ENCODE assay signal across 24 cellular contexts in the genomic region with DNA sequence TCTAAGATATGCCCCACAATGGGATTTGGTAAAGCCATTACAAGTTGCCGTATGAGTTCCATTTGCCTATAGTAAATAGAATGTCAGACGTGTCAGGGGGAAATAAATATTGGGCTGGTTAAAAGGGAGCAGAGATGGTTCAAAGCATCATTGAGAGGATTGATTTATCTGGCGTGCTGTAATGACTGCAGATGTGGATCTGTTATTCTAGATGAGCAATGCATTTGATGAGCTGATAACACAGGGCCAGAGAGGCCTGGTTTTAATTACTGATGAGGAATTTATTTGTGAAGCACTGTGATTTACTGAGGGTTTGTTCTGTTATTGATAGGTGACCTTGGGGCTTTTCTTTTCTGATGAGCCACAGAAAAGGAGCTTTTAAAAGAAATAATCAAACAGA.
"Had no signal": no experiment of that assay in that cellular context is flagged by ENCODE, and none has a peak within 500 bp of the region (broad histone marks: within the 10 kb centered on the region; RNA-seq: fewer than 3 reads in every experiment).

No MANE protein-coding gene starts in this region.

- ATAC-seq: natural killer cell; psoas muscle; right cardiac atrium; right lobe of liver; stimulated activated effector memory CD8-positive, alpha-beta T cell treated with anti-CD3 and anti-CD28 coated beads, Interleukin-12 subunit alpha, Interleukin-12 subunit beta, amount 100 ng/mL, for 72 hours; stimulated activated naive B cell treated with anti-CD40 and anti-IgM and Interleukin-4, amounts not matched to agents 10 μg/mL and 1 μg/mL and 100 μg/mL, for 72 hours had no signal

- H3K9me3 Mint-ChIP-seq: nephron; neural progenitor cell; stimulated activated effector memory CD8-positive, alpha-beta T cell treated with anti-CD3 and anti-CD28 coated beads, Interleukin-12 subunit alpha, Interleukin-12 subunit beta, amount 100 ng/mL, for 72 hours; stimulated activated naive B cell treated with anti-CD40 and anti-IgM and Interleukin-4, amounts not matched to agents 10 μg/mL and 1 μg/mL and 100 μg/mL, for 72 hours; stimulated activated naive CD8-positive, alpha-beta T cell treated with anti-CD3 and anti-CD28 coated beads, Interleukin-15, Interleukin-2, amounts not matched to agents 100 ng/mL and 50 ng/mL, for 24 hours had no signal

- H3K4me1 Mint-ChIP-seq: natural killer cell; nephron; neural progenitor cell; stimulated activated effector memory CD8-positive, alpha-beta T cell treated with anti-CD3 and anti-CD28 coated beads, Interleukin-12 subunit alpha, Interleukin-12 subunit beta, amount 100 ng/mL, for 72 hours; stimulated activated naive B cell treated with anti-CD40 and anti-IgM and Interleukin-4, amounts not matched to agents 10 μg/mL and 1 μg/mL and 100 μg/mL, for 72 hours had no signal

- H3K27ac Mint-ChIP-seq: natural killer cell; nephron; neural progenitor cell; progenitor cell of endocrine pancreas; stimulated activated effector memory CD8-positive, alpha-beta T cell treated with anti-CD3 and anti-CD28 coated beads, Interleukin-12 subunit alpha, Interleukin-12 subunit beta, amount 100 ng/mL, for 72 hours; stimulated activated naive B cell treated with anti-CD40 and anti-IgM and Interleukin-4, amounts not matched to agents 10 μg/mL and 1 μg/mL and 100 μg/mL, for 72 hours; stimulated activated naive CD8-positive, alpha-beta T cell treated with anti-CD3 and anti-CD28 coated beads, Interleukin-15, Interleukin-2, amounts not matched to agents 100 ng/mL and 50 ng/mL, for 24 hours had no signal

- H3K36me3 Mint-ChIP-seq: natural killer cell; neural progenitor cell; stimulated activated effector memory CD8-positive, alpha-beta T cell treated with anti-CD3 and anti-CD28 coated beads, Interleukin-12 subunit alpha, Interleukin-12 subunit beta, amount 100 ng/mL, for 72 hours; stimulated activated naive B cell treated with anti-CD40 and anti-IgM and Interleukin-4, amounts not matched to agents 10 μg/mL and 1 μg/mL and 100 μg/mL, for 72 hours had no signal

- H3K27me3 Mint-ChIP-seq: progenitor cell of endocrine pancreas; stimulated activated naive B cell treated with anti-CD40 and anti-IgM and Interleukin-4, amounts not matched to agents 10 μg/mL and 1 μg/mL and 100 μg/mL, for 72 hours; stimulated activated naive CD8-positive, alpha-beta T cell treated with anti-CD3 and anti-CD28 coated beads, Interleukin-15, Interleukin-2, amounts not matched to agents 100 ng/mL and 50 ng/mL, for 24 hours had no signal

- DNase-seq: natural killer cell; occipital lobe; ovary; posterior cingulate gyrus; psoas muscle; right cardiac atrium; right lobe of liver; sigmoid colon; small intestine; stimulated activated CD4-positive, alpha-beta T cell treated with anti-CD3 and anti-CD28 coated beads, Interleukin-15, amount 100 ng/mL, for 24 hours; stimulated activated CD4-positive, alpha-beta T cell treated with anti-CD3 and anti-CD28 coated beads, Interleukin-2, amount 100 ng/mL, for 24 hours; stimulated activated CD4-positive, alpha-beta T cell treated with anti-CD3 and anti-CD28 coated beads, Interleukin-2, amount 100 ng/mL, for 48 hours; stimulated activated CD4-positive, alpha-beta T cell treated with anti-CD3 and anti-CD28 coated beads, Interleukin-4, amount 100 ng/mL, for 24 hours; stimulated activated naive B cell treated with anti-CD40 and anti-IgM and Interleukin-4, amounts not matched to agents 10 μg/mL and 1 μg/mL and 100 μg/mL, for 72 hours; stimulated activated naive CD4-positive, alpha-beta T cell treated with Interleukin-2 at 50 U/mL for 16 hours; stomach; thyroid gland; trophoblast cell; upper lobe of left lung had no signal

- H3K4me3 Mint-ChIP-seq: natural killer cell; nephron; neural progenitor cell; stimulated activated effector memory CD8-positive, alpha-beta T cell treated with anti-CD3 and anti-CD28 coated beads, Interleukin-12 subunit alpha, Interleukin-12 subunit beta, amount 100 ng/mL, for 72 hours; stimulated activated naive B cell treated with anti-CD40 and anti-IgM and Interleukin-4, amounts not matched to agents 10 μg/mL and 1 μg/mL and 100 μg/mL, for 72 hours; stimulated activated naive CD8-positive, alpha-beta T cell treated with anti-CD3 and anti-CD28 coated beads, Interleukin-15, Interleukin-2, amounts not matched to agents 100 ng/mL and 50 ng/mL, for 24 hours had no signal
